In the genomic region with DNA sequence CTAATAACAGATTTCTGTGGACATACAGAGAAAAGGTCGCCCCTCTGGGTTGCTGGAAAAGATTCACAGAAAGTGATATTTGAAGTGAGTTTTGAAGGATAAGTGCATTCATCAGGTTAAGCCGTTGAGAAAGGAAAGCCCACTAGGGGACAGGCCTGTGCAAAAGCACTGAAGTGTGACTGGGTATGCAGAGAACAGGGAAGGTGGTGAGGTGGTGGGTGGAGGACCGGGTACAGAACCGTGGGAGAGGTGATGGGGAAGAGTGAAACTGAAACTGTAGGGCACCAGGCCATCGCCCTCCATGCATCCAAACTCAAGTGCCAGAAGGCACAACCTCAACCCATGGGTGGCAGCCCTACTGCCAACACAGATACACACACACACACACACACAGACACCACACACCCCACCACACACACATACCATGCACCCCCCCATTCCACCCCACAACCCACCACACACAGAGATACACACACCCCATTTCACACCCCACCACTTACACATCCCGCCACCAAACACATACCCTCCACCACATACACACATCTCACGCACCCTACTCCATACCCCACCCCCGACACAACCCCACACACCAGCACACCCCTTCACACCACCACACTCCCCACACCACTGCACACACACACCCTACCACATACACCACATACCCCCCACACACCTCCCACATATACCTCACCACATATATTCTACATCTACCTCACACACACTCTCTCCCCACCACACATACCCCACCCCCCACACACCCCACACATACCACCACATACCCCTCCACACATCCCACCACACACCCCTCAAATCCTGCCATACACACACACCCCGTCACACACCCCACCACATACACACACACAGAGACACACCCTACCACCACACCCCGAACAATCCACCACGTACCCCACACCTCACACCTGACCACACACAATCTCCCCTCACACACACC, we compare ENCODE assay signal across 14 cellular contexts. TPM values are rescaled to one million over a fixed set of nuclear protein-coding genes. Genes with fewer than 3 reads are reported as not detected.
DNase-seq lines count a peak whose midpoint lies in the region; ATAC-seq and TF ChIP-seq lines count a peak whose summit lies in the region.
"Had no signal": no experiment of that assay in that cellular context is flagged by ENCODE, and none has a peak within 500 bp of the region (broad histone marks: within the 10 kb centered on the region; RNA-seq: fewer than 3 reads in every experiment).

No MANE protein-coding gene starts in this region.

- peaks cover 11% of the 10 kb centered on the region for H3K9me3 Mint-ChIP-seq in stimulated activated memory B cell treated with anti-CD40 and anti-IgM and Interleukin-4, amounts not matched to agents 10 μg/mL and 1 μg/mL and 100 μg/mL, for 72 hours
- peaks cover 4% of the 10 kb centered on the region for H3K9me3 Mint-ChIP-seq in type B pancreatic cell

- intact Hi-C loops in Right ventricle myocardium inferior (cut with DNase I) = no loop called here
- intact Hi-C loops in left lung (cut with DNase I) = no loop called here

- H3K36me3 Mint-ChIP-seq in stimulated activated memory B cell treated with anti-CD40 and anti-IgM and Interleukin-4, amounts not matched to agents 10 μg/mL and 1 μg/mL and 100 μg/mL, for 72 hours = peaks cover 24% of the 10 kb centered on the region
- peaks cover 9% of the 10 kb centered on the region for H3K36me3 Mint-ChIP-seq in type B pancreatic cell

- H3K36me3 ChIP-seq in cardiac muscle cell (no peaks in the 10 kb centered on the region), left lung (no peaks in the 10 kb centered on the region)
- H3K36me3 ChIP-seq: gastroesophageal sphincter, spleen had no signal

- no peaks in the 10 kb centered on the region for H3K27me3 Mint-ChIP-seq in stimulated activated memory B cell treated with anti-CD40 and anti-IgM and Interleukin-4, amounts not matched to agents 10 μg/mL and 1 μg/mL and 100 μg/mL, for 72 hours
- H3K27me3 Mint-ChIP-seq in type B pancreatic cell = no peaks in the 10 kb centered on the region

- H3K4me3 ChIP-seq in cardiac muscle cell (no peak overlapping the region), epithelial cell of proximal tubule (ENCODE audit: low read depth, low read length) (no peak overlapping the region), left lung (no peak overlapping the region)
- H3K4me3 ChIP-seq: gastroesophageal sphincter, spleen had no signal

- no peaks in the 10 kb centered on the region for H3K27me3 ChIP-seq in cardiac muscle cell
- H3K27me3 ChIP-seq in left lung = no peaks in the 10 kb centered on the region
- H3K27me3 ChIP-seq: gastroesophageal sphincter, spleen had no signal

- no peak overlapping the region for H3K4me3 Mint-ChIP-seq in stimulated activated memory B cell treated with anti-CD40 and anti-IgM and Interleukin-4, amounts not matched to agents 10 μg/mL and 1 μg/mL and 100 μg/mL, for 72 hours
- no peak overlapping the region for H3K4me3 Mint-ChIP-seq in type B pancreatic cell
- H3K4me3 Mint-ChIP-seq: activated naive CD4-positive, alpha-beta T cell treated with anti-CD3 and anti-CD28 coated beads for 36 hours had no signal

- H3K4me1 ChIP-seq in cardiac muscle cell (ENCODE audit: low read depth) = peaks cover 12% of the 10 kb centered on the region
- no peaks in the 10 kb centered on the region for H3K4me1 ChIP-seq in left lung
- H3K4me1 ChIP-seq: gastroesophageal sphincter had no signal

- H3K27ac ChIP-seq in cardiac muscle cell (no peak overlapping the region), left lung (no peak overlapping the region)
- H3K27ac ChIP-seq: gastroesophageal sphincter, spleen had no signal

- ATAC-seq in Right ventricle myocardium inferior (no peak), left lung (no peak), GM18873 (IDR thresholded peaks at IDR 0.05; ENCODE audit: low FRiP score, unreplicated experiment) (no peak)
- ATAC-seq in stimulated activated memory B cell treated with anti-CD40 and anti-IgM and Interleukin-4, amounts not matched to agents 10 μg/mL and 1 μg/mL and 100 μg/mL, for 72 hours = peak; percentile 63
- ATAC-seq: gastroesophageal sphincter had no signal

- H3K27ac Mint-ChIP-seq in stimulated activated memory B cell treated with anti-CD40 and anti-IgM and Interleukin-4, amounts not matched to agents 10 μg/mL and 1 μg/mL and 100 μg/mL, for 72 hours = no peak overlapping the region
- H3K27ac Mint-ChIP-seq in type B pancreatic cell = no peak overlapping the region
- H3K27ac Mint-ChIP-seq: activated naive CD4-positive, alpha-beta T cell treated with anti-CD3 and anti-CD28 coated beads for 36 hours had no signal

- TF ChIP-seq CTCF in cardiac muscle cell (IDR thresholded peaks at IDR 0.05; ENCODE audit: low read depth, low read length) (peak; percentile 19), epithelial cell of proximal tubule (conservative IDR thresholded peaks at IDR 0.05; ENCODE audit: low read depth, low read length) (peak; percentile 33), left lung (IDR thresholded peaks at IDR 0.05) (no peak), type B pancreatic cell (conservative IDR thresholded peaks at IDR 0.05) (no peak)

- DNase-seq in cardiac muscle cell (ENCODE audit: low read depth in 1 of 2, low spot score in 1 of 2) (no peak), Right ventricle myocardium inferior (ENCODE audit: missing footprints) (no peak), NCI-H69 (lab: John Stamatoyannopoulos, UW) (peak; percentile 16), epithelial cell of proximal tubule (ENCODE audit: low read depth) (no peak), left lung (no peak), type B pancreatic cell (ENCODE audit: extremely low spot score, unreplicated experiment) (no peak)
- DNase-seq: activated CD4-positive, alpha-beta T cell treated with anti-CD3 and anti-CD28 coated beads for 48 hours; activated naive CD4-positive, alpha-beta T cell treated with anti-CD3 and anti-CD28 coated beads for 36 hours; AML-193; NCI-H187; spleen had no signal

- H3K9me3 ChIP-seq in cardiac muscle cell (ENCODE audit: low read depth) = no peaks in the 10 kb centered on the region
- peaks cover 0 to 9% of the 10 kb centered on the region in 2 donors for H3K9me3 ChIP-seq in left lung

- H3K4me1 Mint-ChIP-seq in stimulated activated memory B cell treated with anti-CD40 and anti-IgM and Interleukin-4, amounts not matched to agents 10 μg/mL and 1 μg/mL and 100 μg/mL, for 72 hours = peaks cover 12% of the 10 kb centered on the region
- H3K4me1 Mint-ChIP-seq in type B pancreatic cell (ENCODE audit: unreplicated experiment) = no peaks in the 10 kb centered on the region

RNA-seq across cellular contexts. Expression of a gene that starts 59.0 kb away (rescaled TPM):
- total RNA-seq in cardiac muscle cell (52.4 and 54.2 TPM in 2 replicates), Right ventricle myocardium inferior (26.4 TPM), epithelial cell of proximal tubule (32.9 and 53.5 TPM in 2 replicates), left lung (10 to 100 TPM; 33.8 to 33.9 TPM), type B pancreatic cell (ENCODE audit: low replicate concordance) (21.1 and 24.5 TPM in 2 replicates)
- polyA plus RNA-seq in cardiac muscle cell = 64.4 and 68.9 TPM in 2 replicates

Comparison
In these comparisons a context has a peak if more than half of its experiments do, and no peak if none do; other contexts are left out.
1. CTCF ChIP-seq: peak in cardiac muscle cell (single experiment) and epithelial cell of proximal tubule (single experiment); none in left lung (0 of 2) and type B pancreatic cell (single experiment).